In genomic region chr1:227065311-227065710, GRCh38 we compare ENCODE assay signal across 13 cellular contexts.
DNase-seq lines count a peak whose midpoint lies in the region; TF ChIP-seq lines count a peak whose summit lies in the region.
"Had no signal": no experiment of that assay in that cellular context is flagged by ENCODE, and none has a peak within 500 bp of the region (broad histone marks: within the 10 kb centered on the region; RNA-seq: fewer than 3 reads in every experiment).

No MANE protein-coding gene starts in this region.

- no peaks in the 10 kb centered on the region for H3K4me1 ChIP-seq in tibial nerve
- H3K4me1 ChIP-seq: A549 had no signal

- H3K9me3 Mint-ChIP-seq in HFFc6 (no peaks in the 10 kb centered on the region), chondrocyte (ENCODE audit: low read depth) (no peaks in the 10 kb centered on the region)
- H3K9me3 Mint-ChIP-seq: H9 had no signal

- no peak for DNase-seq in HFFc6
- DNase-seq in chondrocyte (ENCODE audit: low spot score), result no peak
- DNase-seq in fibroblast of the aortic adventitia (ENCODE audit: low read depth), result peak; percentile 51
- DNase-seq in NCI-H524 treated with DMSO at 0.1 percent for 48 hours (lab: John Stamatoyannopoulos, UW), result no peak
- DNase-seq in NCI-H1930 (lab: John Stamatoyannopoulos, UW), result no peak
- no peak for DNase-seq in tibial nerve (ENCODE audit: low spot score in 2 of 2)
- DNase-seq: CD8-positive, alpha-beta T cell; COR-L47; DMS 273 treated with DMSO at 0.1 percent for 48 hours; GOT3; H9 had no signal

- H3K36me3 Mint-ChIP-seq in HFFc6 (ENCODE audit: low read depth) (peaks cover 16% of the 10 kb centered on the region), chondrocyte (ENCODE audit: low read depth) (peaks cover 20% of the 10 kb centered on the region)
- H3K36me3 Mint-ChIP-seq: CD14-positive monocyte had no signal

- peaks cover 0 to 26% (median 0%) of the 10 kb centered on the region in 3 donors for H3K36me3 ChIP-seq in tibial nerve

- H3K27ac ChIP-seq in tibial nerve, result no peak overlapping the region
- H3K27ac ChIP-seq: A549 had no signal

- H3K27me3 ChIP-seq in tibial nerve, result no peaks in the 10 kb centered on the region

- H3K27me3 Mint-ChIP-seq in HFFc6 (ENCODE audit: insufficient read depth) (no peaks in the 10 kb centered on the region), chondrocyte (ENCODE audit: low read depth) (no peaks in the 10 kb centered on the region)

- no peak for TF ChIP-seq EP300 in tibial nerve (IDR thresholded peaks at IDR 0.05)

- no peak overlapping the region for H3K4me3 Mint-ChIP-seq in HFFc6
- H3K4me3 Mint-ChIP-seq in chondrocyte (ENCODE audit: unreplicated experiment), result no peak overlapping the region
- H3K4me3 Mint-ChIP-seq: CD14-positive monocyte; CD8-positive, alpha-beta T cell; H9 had no signal

- no peak for TF ChIP-seq CTCF in HFFc6 (IDR thresholded peaks at IDR 0.05)
- TF ChIP-seq CTCF in chondrocyte (IDR thresholded peaks at IDR 0.05), result no peak
- no peak for TF ChIP-seq CTCF in fibroblast of the aortic adventitia (IDR thresholded peaks at IDR 0.05; ENCODE audit: insufficient read depth, low read length)
- TF ChIP-seq CTCF in tibial nerve (IDR thresholded peaks at IDR 0.05), result no peak

- no peaks in the 10 kb centered on the region for H3K9me3 ChIP-seq in tibial nerve
- H3K9me3 ChIP-seq: A549 had no signal

- WGBS in tibial nerve, 2 donors, result 78 to 90% methylated on average over 2 of the region's 2 CpGs

- peak overlapping the region; percentile 27; the same call in 1 of the 2 replicates for H3K27ac Mint-ChIP-seq in HFFc6
- H3K27ac Mint-ChIP-seq in chondrocyte (ENCODE audit: unreplicated experiment), result peak overlapping the region; percentile 54
- H3K27ac Mint-ChIP-seq: CD14-positive monocyte; CD8-positive, alpha-beta T cell; H9 had no signal

- H3K4me3 ChIP-seq in fibroblast of the aortic adventitia (ENCODE audit: low read depth, low read length) (no peak overlapping the region), tibial nerve (no peak overlapping the region)
- H3K4me3 ChIP-seq: A549 had no signal

- TF ChIP-seq POLR2A in tibial nerve (IDR thresholded peaks at IDR 0.05), result no peak

- peaks cover 16% of the 10 kb centered on the region; the same call in 1 of the 2 replicates for H3K4me1 Mint-ChIP-seq in HFFc6 (ENCODE audit: low read depth)
- peaks cover 22% of the 10 kb centered on the region for H3K4me1 Mint-ChIP-seq in chondrocyte (ENCODE audit: low read depth)
- H3K4me1 Mint-ChIP-seq: CD14-positive monocyte, H9 had no signal
